15 cellular contexts compared by ENCODE assay signal in the genomic region with DNA sequence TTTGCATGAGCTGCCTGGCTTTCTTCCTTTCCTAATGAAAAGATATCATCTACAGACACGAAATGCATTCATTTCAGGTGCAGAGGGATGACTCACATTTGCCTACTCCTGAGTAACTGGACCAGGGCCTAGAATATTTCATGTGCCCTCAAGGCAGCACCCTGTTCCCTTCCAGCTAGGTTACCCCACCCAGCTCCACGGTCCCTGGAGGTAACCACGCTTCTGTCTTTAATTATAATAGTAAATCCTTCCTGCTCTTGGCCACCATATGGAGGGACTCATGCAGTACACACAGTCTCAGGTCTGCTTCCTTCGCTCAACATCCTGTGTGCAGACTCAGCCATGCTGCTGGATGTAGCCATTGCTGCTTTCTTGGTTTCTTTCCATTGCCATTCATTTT. TPM values are rescaled to one million over a fixed set of nuclear protein-coding genes. Genes with fewer than 3 reads are reported as not detected.
DNase-seq lines count a peak whose midpoint lies in the region; ATAC-seq and TF ChIP-seq lines count a peak whose summit lies in the region.
"Had no signal": no experiment of that assay in that cellular context is flagged by ENCODE, and none has a peak within 500 bp of the region (broad histone marks: within the 10 kb centered on the region; RNA-seq: fewer than 3 reads in every experiment).

No MANE protein-coding gene starts in this region.

- no peaks in the 10 kb centered on the region for H3K4me1 ChIP-seq in ascending aorta

- H3K27ac Mint-ChIP-seq in stimulated activated memory B cell treated with anti-CD40 and anti-IgM and Interleukin-4, amounts not matched to agents 10 μg/mL and 1 μg/mL and 100 μg/mL, for 72 hours: no peak overlapping the region
- H3K27ac Mint-ChIP-seq: nephron had no signal

- no peak overlapping the region for H3K4me3 Mint-ChIP-seq in stimulated activated memory B cell treated with anti-CD40 and anti-IgM and Interleukin-4, amounts not matched to agents 10 μg/mL and 1 μg/mL and 100 μg/mL, for 72 hours
- H3K4me3 Mint-ChIP-seq: effector memory CD8-positive, alpha-beta T cell; nephron had no signal

- peak; percentile 45 for DNase-seq in activated effector memory CD4-positive, alpha-beta T cell treated with anti-CD3 and anti-CD28 coated beads, Interleukin-2, amount 50 U/mL, for 16 hours
- DNase-seq in activated effector memory CD4-positive, alpha-beta T cell treated with Interleukin-2 at 50 U/mL for 16 hours: no peak
- peak; percentile 54 for DNase-seq in NCI-H2196 treated with DMSO at 0.1 percent for 48 hours (lab: John Stamatoyannopoulos, UW; ENCODE audit: unreplicated experiment)
- peak; percentile 37 to 68 for DNase-seq in T47D (ENCODE audit: low read depth in 1 of 2, low spot score in 1 of 2)
- no peak for DNase-seq in NCI-H524 treated with DMSO at 0.1 percent for 48 hours (lab: John Stamatoyannopoulos, UW)
- no peak for DNase-seq in ascending aorta (ENCODE audit: low spot score in 2 of 2)
- DNase-seq in iPS-NIHi11 (ENCODE audit: low spot score): no peak
- DNase-seq: central memory CD4-positive, alpha-beta T cell; DMS79; effector memory CD8-positive, alpha-beta T cell; foreskin melanocyte; NCI-H1092 had no signal

- in situ Hi-C loops in T47D (cut with HindIII; ENCODE audit: low pct_unique_long_range_greater_than_20kb, low sequenced_read_pairs): no loop called here

- intact Hi-C loops in ascending aorta (cut with DNase I): no loop called here

- no peaks in the 10 kb centered on the region for H3K9me3 ChIP-seq in ascending aorta
- H3K9me3 ChIP-seq: suprapubic skin had no signal

- no peak overlapping the region for H3K4me3 ChIP-seq in ascending aorta
- H3K4me3 ChIP-seq: suprapubic skin had no signal

- no peaks in the 10 kb centered on the region for H3K36me3 ChIP-seq in ascending aorta
- H3K36me3 ChIP-seq: suprapubic skin had no signal

- ATAC-seq in stimulated activated memory B cell treated with anti-CD40 and anti-IgM and Interleukin-4, amounts not matched to agents 10 μg/mL and 1 μg/mL and 100 μg/mL, for 72 hours: peak; percentile 47
- ATAC-seq: effector memory CD8-positive, alpha-beta T cell had no signal

- H3K36me3 Mint-ChIP-seq in stimulated activated memory B cell treated with anti-CD40 and anti-IgM and Interleukin-4, amounts not matched to agents 10 μg/mL and 1 μg/mL and 100 μg/mL, for 72 hours: no peaks in the 10 kb centered on the region

- TF ChIP-seq CTCF in ascending aorta (IDR thresholded peaks at IDR 0.05): no peak

- peaks cover 30% of the 10 kb centered on the region for H3K4me1 Mint-ChIP-seq in stimulated activated memory B cell treated with anti-CD40 and anti-IgM and Interleukin-4, amounts not matched to agents 10 μg/mL and 1 μg/mL and 100 μg/mL, for 72 hours

- H3K27me3 ChIP-seq in ascending aorta: no peaks in the 10 kb centered on the region

- no peaks in the 10 kb centered on the region for H3K27me3 Mint-ChIP-seq in stimulated activated memory B cell treated with anti-CD40 and anti-IgM and Interleukin-4, amounts not matched to agents 10 μg/mL and 1 μg/mL and 100 μg/mL, for 72 hours

- H3K9me3 Mint-ChIP-seq in stimulated activated memory B cell treated with anti-CD40 and anti-IgM and Interleukin-4, amounts not matched to agents 10 μg/mL and 1 μg/mL and 100 μg/mL, for 72 hours: no peaks in the 10 kb centered on the region
- H3K9me3 Mint-ChIP-seq: effector memory CD8-positive, alpha-beta T cell had no signal

- H3K27ac ChIP-seq in ascending aorta: no peak overlapping the region
- H3K27ac ChIP-seq: suprapubic skin had no signal

RNA-seq across cellular contexts. Expression of gene DHCR7, which starts 22.3 kb away (rescaled TPM):
- total RNA-seq in ascending aorta: 66.2 TPM

RNA-seq across cellular contexts. Expression of gene NADSYN1, which starts 27.2 kb away (rescaled TPM):
- total RNA-seq in ascending aorta: 33.3 TPM

Comparison
In these comparisons a context has a peak if more than half of its experiments do, and no peak if none do; other contexts are left out.
1. DNase-seq: peak in activated effector memory CD4-positive, alpha-beta T cell treated with anti-CD3 and anti-CD28 coated beads, Interleukin-2, amount 50 U/mL, for 16 hours (single experiment), NCI-H2196 treated with DMSO at 0.1 percent for 48 hours (single experiment) and T47D (2 of 2); none in activated effector memory CD4-positive, alpha-beta T cell treated with Interleukin-2 at 50 U/mL for 16 hours (single experiment), NCI-H524 treated with DMSO at 0.1 percent for 48 hours (single experiment), ascending aorta (0 of 2) and iPS-NIHi11 (single experiment).